In genomic region chr1:183957216-183957830, GRCh38 we compare ENCODE assay signal across 11 cellular contexts.
A peak's percentile ranks its signal among the peaks of the same experiment; 100 is the strongest.
DNase-seq lines count a peak whose midpoint lies in the region; ATAC-seq and TF ChIP-seq lines count a peak whose summit lies in the region.
"Had no signal": no experiment of that assay in that cellular context is flagged by ENCODE, and none has a peak within 500 bp of the region (broad histone marks: within the 10 kb centered on the region; RNA-seq: fewer than 3 reads in every experiment).

No MANE protein-coding gene starts in this region.

- H3K4me3 ChIP-seq in heart left ventricle (no peak overlapping the region), OCI-LY3 (ENCODE audit: low read length) (no peak overlapping the region), left lung (no peak overlapping the region), upper lobe of right lung (no peak overlapping the region)
- H3K4me3 ChIP-seq: mucosa of descending colon, suprapubic skin had no signal

- H2AFZ ChIP-seq in OCI-LY3 (ENCODE audit: low read depth, low read length) = no peak overlapping the region

- no peaks in the 10 kb centered on the region for H4K20me1 ChIP-seq in OCI-LY3 (ENCODE audit: insufficient read depth, low read length)

- H3K9me3 Mint-ChIP-seq in stimulated activated effector memory CD8-positive, alpha-beta T cell treated with anti-CD3 and anti-CD28 coated beads, Interleukin-12 subunit alpha, Interleukin-12 subunit beta, amount 100 ng/mL, for 72 hours = no peaks in the 10 kb centered on the region
- H3K9me3 Mint-ChIP-seq: activated T-cell treated with anti-CD3 and anti-CD28 coated beads, Interleukin-2, amount 50 U/mL, for 4 hours had no signal

- H3K4me2 ChIP-seq in OCI-LY3 (ENCODE audit: low read length) = peak overlapping the region; percentile 54

- TF ChIP-seq POLR2A in heart left ventricle (IDR thresholded peaks at IDR 0.05) = no peak

- no peak overlapping the region for H3K9ac ChIP-seq in OCI-LY3 (ENCODE audit: low read length)

- H3K4me1 ChIP-seq in heart left ventricle (peaks cover 0 to 55% (median 11%) of the 10 kb centered on the region in 12 donors), OCI-LY3 (ENCODE audit: low read length) (peaks cover 16% of the 10 kb centered on the region), left lung (peaks cover 0 to 21% of the 10 kb centered on the region in 2 donors), upper lobe of right lung (peaks cover 7% of the 10 kb centered on the region)
- H3K4me1 ChIP-seq: suprapubic skin had no signal

- intact Hi-C loops in heart left ventricle (cut with DNase I) (no loop called here), Right ventricle myocardium superior (cut with DNase I) (no loop called here), left lung (cut with DNase I) (no loop called here), upper lobe of right lung (cut with DNase I) (no loop called here)

- no peak for TF ChIP-seq CTCF in heart left ventricle (IDR thresholded peaks at IDR 0.05)
- TF ChIP-seq CTCF in OCI-LY3 (IDR thresholded peaks at IDR 0.05; ENCODE audit: low read depth, low read length) = no peak
- no peak for TF ChIP-seq CTCF in left lung (IDR thresholded peaks at IDR 0.05)
- no peak for TF ChIP-seq CTCF in upper lobe of right lung (IDR thresholded peaks at IDR 0.05)

- H3K36me3 ChIP-seq in heart left ventricle (peaks cover 0 to 9% (median 0%) of the 10 kb centered on the region in 9 donors), OCI-LY3 (replicated peaks; ENCODE audit: low read depth, low read length) (no peaks in the 10 kb centered on the region), left lung (no peaks in the 10 kb centered on the region), upper lobe of right lung (no peaks in the 10 kb centered on the region)
- H3K36me3 ChIP-seq: suprapubic skin had no signal

- peaks cover 18% of the 10 kb centered on the region for H3K4me1 Mint-ChIP-seq in stimulated activated effector memory CD8-positive, alpha-beta T cell treated with anti-CD3 and anti-CD28 coated beads, Interleukin-12 subunit alpha, Interleukin-12 subunit beta, amount 100 ng/mL, for 72 hours

- WGBS in heart left ventricle, 4 donors = 77 to 92% (median 87%) methylated on average over 4 of the region's 4 CpGs

- H3K27ac ChIP-seq in heart left ventricle (peak overlapping the region in 10 of 12 donors; percentile 29 to 86 (median 46)), OCI-LY3 (ENCODE audit: low read length) (no peak overlapping the region), left lung (peak overlapping the region; percentile 34 to 51), upper lobe of right lung (peak overlapping the region; percentile 4)
- H3K27ac ChIP-seq: suprapubic skin had no signal

- no peaks in the 10 kb centered on the region for H3K36me3 Mint-ChIP-seq in stimulated activated effector memory CD8-positive, alpha-beta T cell treated with anti-CD3 and anti-CD28 coated beads, Interleukin-12 subunit alpha, Interleukin-12 subunit beta, amount 100 ng/mL, for 72 hours

- H3K9me3 ChIP-seq in heart left ventricle (no peaks in the 10 kb centered on the region), OCI-LY3 (ENCODE audit: insufficient read depth, low read length) (no peaks in the 10 kb centered on the region), left lung (no peaks in the 10 kb centered on the region), upper lobe of right lung (no peaks in the 10 kb centered on the region)
- H3K9me3 ChIP-seq: mucosa of descending colon, suprapubic skin had no signal

- ATAC-seq in heart left ventricle (no peak), Right ventricle myocardium superior (ENCODE audit: poor library complexity) (no peak), left lung (no peak), upper lobe of right lung (no peak), HG03097 (IDR thresholded peaks at IDR 0.05; ENCODE audit: low FRiP score, unreplicated experiment) (no peak)
- ATAC-seq in stimulated activated effector memory CD8-positive, alpha-beta T cell treated with anti-CD3 and anti-CD28 coated beads, Interleukin-12 subunit alpha, Interleukin-12 subunit beta, amount 100 ng/mL, for 72 hours = no peak

- no peaks in the 10 kb centered on the region for H3K27me3 ChIP-seq in heart left ventricle
- no peaks in the 10 kb centered on the region; the same call in 1 of the 2 replicates for H3K27me3 ChIP-seq in OCI-LY3 (ENCODE audit: low read depth, low read length)
- no peaks in the 10 kb centered on the region for H3K27me3 ChIP-seq in left lung
- no peaks in the 10 kb centered on the region for H3K27me3 ChIP-seq in upper lobe of right lung
- H3K27me3 ChIP-seq: suprapubic skin had no signal

- DNase-seq in heart left ventricle (no peak), Right ventricle myocardium superior (no peak), left lung (no peak), upper lobe of right lung (no peak)
- no peak for DNase-seq in activated CD4-positive, alpha-beta T cell treated with anti-CD3 and anti-CD28 coated beads for 48 hours
- no peak for DNase-seq in stimulated activated effector memory CD8-positive, alpha-beta T cell treated with anti-CD3 and anti-CD28 coated beads, Interleukin-12 subunit alpha, Interleukin-12 subunit beta, amount 100 ng/mL, for 72 hours (ENCODE audit: low spot score in 2 of 2)

- no peak overlapping the region for H3K27ac Mint-ChIP-seq in stimulated activated effector memory CD8-positive, alpha-beta T cell treated with anti-CD3 and anti-CD28 coated beads, Interleukin-12 subunit alpha, Interleukin-12 subunit beta, amount 100 ng/mL, for 72 hours

- H3K4me3 Mint-ChIP-seq in stimulated activated effector memory CD8-positive, alpha-beta T cell treated with anti-CD3 and anti-CD28 coated beads, Interleukin-12 subunit alpha, Interleukin-12 subunit beta, amount 100 ng/mL, for 72 hours = no peak overlapping the region
- H3K4me3 Mint-ChIP-seq: activated T-cell treated with anti-CD3 and anti-CD28 coated beads, Interleukin-2, amount 50 U/mL, for 4 hours had no signal

- H3K79me2 ChIP-seq in OCI-LY3 (ENCODE audit: low read length) = no peaks in the 10 kb centered on the region
